26 cellular contexts compared by ENCODE assay signal in the genomic region with DNA sequence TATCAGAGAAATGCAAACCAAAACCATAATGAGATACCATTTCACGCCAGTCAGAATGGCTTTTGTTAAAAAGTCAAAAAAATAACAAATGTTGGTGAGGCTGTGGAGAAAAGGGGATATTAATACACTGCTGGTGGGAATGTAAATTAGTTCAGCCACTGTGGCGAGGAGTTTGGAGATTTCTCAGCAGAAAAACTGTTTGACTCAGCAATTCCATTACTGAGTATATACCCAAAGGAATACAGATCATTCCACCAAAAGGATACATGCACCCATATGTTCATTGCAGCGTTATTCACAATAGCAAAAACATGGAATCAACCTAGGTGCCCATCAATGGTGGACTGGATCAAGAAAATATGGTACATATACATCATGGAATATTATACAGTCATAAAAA. TPM values are rescaled to one million over a fixed set of nuclear protein-coding genes. Genes with fewer than 3 reads are reported as not detected.
DNase-seq lines count a peak whose midpoint lies in the region; ATAC-seq, FAIRE-seq and TF ChIP-seq lines count a peak whose summit lies in the region.
"Had no signal": no experiment of that assay in that cellular context is flagged by ENCODE, and none has a peak within 500 bp of the region (broad histone marks: within the 10 kb centered on the region; RNA-seq: fewer than 3 reads in every experiment).

No MANE protein-coding gene starts in this region.

- H2BK15ac ChIP-seq in IMR-90 (ENCODE audit: low read depth, low read length), result no peak overlapping the region

- no peak overlapping the region for H3K18ac ChIP-seq in IMR-90 (ENCODE audit: low read depth, low read length)

- H3K4ac ChIP-seq in IMR-90 (ENCODE audit: low read depth, low read length), result no peak overlapping the region

- no peak overlapping the region for H3K4me3 Mint-ChIP-seq in activated naive CD8-positive, alpha-beta T cell treated with anti-CD3 and anti-CD28 coated beads, Interleukin-2, amount 50 U/mL, for 24 hours
- H3K4me3 Mint-ChIP-seq: CD14-positive monocyte; CD4-positive, alpha-beta memory T cell; CD4-positive, CD25-positive, alpha-beta regulatory T cell; CD8-positive, alpha-beta memory T cell had no signal

- H3K9me3 Mint-ChIP-seq in activated naive CD8-positive, alpha-beta T cell treated with anti-CD3 and anti-CD28 coated beads, Interleukin-2, amount 50 U/mL, for 24 hours, result peaks cover 4% of the 10 kb centered on the region

- H3K79me1 ChIP-seq in IMR-90 (ENCODE audit: low read depth in 1 of 2, low read length in 2 of 2), result no peaks in the 10 kb centered on the region

- FAIRE-seq in A549 (lab: Jason Lieb, UNC), result no peak
- no peak for FAIRE-seq in K562 (lab: Jason Lieb, UNC)
- FAIRE-seq: GM12891, GM19239 had no signal

- H3K36me3 ChIP-seq in SK-N-SH (replicated peaks in 1 of 2; ENCODE audit: control insufficient read depth in 1 of 2, insufficient read depth in 2 of 2, low read length in 1 of 2) (no peaks in the 10 kb centered on the region), IMR-90 (ENCODE audit: control insufficient read depth, insufficient read depth, low read length) (no peaks in the 10 kb centered on the region), K562 (ENCODE audit: control insufficient read depth, insufficient read depth, low read length) (no peaks in the 10 kb centered on the region)
- H3K36me3 ChIP-seq: BE2C, BLaER1 had no signal

- H3K9me3 ChIP-seq in SK-N-SH (no peaks in the 10 kb centered on the region), A549 (no peaks in the 10 kb centered on the region), IMR-90 (ENCODE audit: control insufficient read depth, insufficient read depth, low read length) (no peaks in the 10 kb centered on the region), K562 (replicated peaks; ENCODE audit: control insufficient read depth, insufficient read depth, low read depth, low read length) (peaks cover 2% of the 10 kb centered on the region; the same call in 1 of the 2 replicates)
- H3K9me3 ChIP-seq: BE2C, BLaER1 had no signal

- no peak overlapping the region for H3K56ac ChIP-seq in IMR-90 (ENCODE audit: extremely low read depth, insufficient read depth, low read length)

- no peak overlapping the region for H2AK9ac ChIP-seq in IMR-90 (replicated peaks; ENCODE audit: low read depth, low read length, poor library complexity)

- DNase-seq in SK-N-SH (no peak), A549 (ENCODE audit: low read depth in 1 of 2, low spot score in 1 of 2) (no peak), IMR-90 (no peak), K562 (ENCODE audit: extremely low read depth in 1 of 4, low spot score in 3 of 4) (no peak), Right ventricle myocardium inferior (ENCODE audit: missing footprints) (no peak)
- no peak for DNase-seq in activated naive CD8-positive, alpha-beta T cell treated with anti-CD3 and anti-CD28 coated beads, Interleukin-2, amount 50 U/mL, for 24 hours
- DNase-seq: ACHN; BE2C; C1 segment of cervical spinal cord; CD4-positive, alpha-beta memory T cell; CD4-positive, CD25-positive, alpha-beta regulatory T cell; CD8-positive, alpha-beta memory T cell; COR-L47; DMS 273 treated with DMSO at 0.1 percent for 48 hours; DMS153; DMS53; DMS79; DND-41; EL; GDM1 had no signal

- no peak overlapping the region for H4K91ac ChIP-seq in IMR-90 (ENCODE audit: insufficient read depth, low read depth, low read length)

- CTCF ChIA-PET in SK-N-SH (lab: Yijun Ruan, JAX) (no interaction called here), A549 (lab: Yijun Ruan, JAX) (no interaction called here), IMR-90 (lab: Yijun Ruan, JAX) (no interaction called here), K562 (lab: Yijun Ruan, JAX; ENCODE audit: low intra/inter-chr PET ratio) (no interaction called here)

- H3F3A ChIP-seq in SK-N-SH (replicated peaks; ENCODE audit: insufficient read depth), result peaks cover 6% of the 10 kb centered on the region

- H2BK5ac ChIP-seq in IMR-90 (ENCODE audit: low read depth, low read length, poor library complexity, severe bottlenecking), result no peak overlapping the region

- H4K5ac ChIP-seq in IMR-90 (ENCODE audit: low read depth, low read length), result no peak overlapping the region

- no peak overlapping the region for H3K4me2 ChIP-seq in SK-N-SH
- H3K4me2 ChIP-seq in A549, result no peak overlapping the region
- no peak overlapping the region for H3K4me2 ChIP-seq in IMR-90 (ENCODE audit: low read depth, low read length)
- H3K4me2 ChIP-seq in K562 (ENCODE audit: insufficient read depth, low read length), result no peak overlapping the region
- H3K4me2 ChIP-seq: BLaER1 had no signal

- dilution Hi-C loops in IMR-90 (cut with HindIII; ENCODE audit: low sequenced_read_pairs, unreplicated experiment), result no loop called here

- H3K4me1 ChIP-seq in SK-N-SH (ENCODE audit: control insufficient read depth in 1 of 2, insufficient read depth in 2 of 2, low read depth in 1 of 2, low read length in 1 of 2), result no peaks in the 10 kb centered on the region; a peak in 1 of 4 replicates
- H3K4me1 ChIP-seq in A549, result no peaks in the 10 kb centered on the region
- no peaks in the 10 kb centered on the region for H3K4me1 ChIP-seq in IMR-90 (ENCODE audit: control insufficient read depth, insufficient read depth, low read length)
- no peaks in the 10 kb centered on the region for H3K4me1 ChIP-seq in K562 (replicated peaks in 1 of 2; ENCODE audit: control insufficient read depth in 2 of 2, insufficient read depth in 2 of 2, low read length in 2 of 2)
- H3K4me1 ChIP-seq: BE2C, BLaER1 had no signal

- 79% methylated on average over 3 of the region's 3 CpGs for WGBS in SK-N-SH (ENCODE audit: low lambda C conversion rate)
- WGBS in A549 (ENCODE audit: missing lambda C conversion rate), result 67% methylated on average over 3 of the region's 3 CpGs
- WGBS in IMR-90 (ENCODE audit: extremely low coverage in 2 of 2, insufficient read length in 1 of 2), 2 experiments, result no CpG with 5 or more reads among the region's 3 CpGs
- 2% methylated on average over 3 of the region's 3 CpGs for WGBS in K562 (ENCODE audit: insufficient coverage, low coverage, missing lambda C conversion rate)

- H2BK120ac ChIP-seq in IMR-90 (ENCODE audit: low read depth, low read length), result no peak overlapping the region

- H3K36me3 Mint-ChIP-seq in activated naive CD8-positive, alpha-beta T cell treated with anti-CD3 and anti-CD28 coated beads, Interleukin-2, amount 50 U/mL, for 24 hours (ENCODE audit: low read depth), result peaks cover 2% of the 10 kb centered on the region
- H3K36me3 Mint-ChIP-seq: CD14-positive monocyte; CD4-positive, alpha-beta memory T cell; CD4-positive, CD25-positive, alpha-beta regulatory T cell had no signal

- no peak overlapping the region for H2AK5ac ChIP-seq in IMR-90 (ENCODE audit: low read depth, low read length)

- H3K27ac ChIP-seq in SK-N-SH (ENCODE audit: low read depth in 2 of 2, low read length in 1 of 2) (no peak overlapping the region), A549 (no peak overlapping the region), IMR-90 (ENCODE audit: insufficient read depth, low read length) (no peak overlapping the region), K562 (ENCODE audit: extremely low read depth, low read depth, low read length) (no peak overlapping the region)
- H3K27ac ChIP-seq: 22Rv1, BLaER1 had no signal

- TF ChIP-seq POLR2A in A549 (IDR thresholded peaks at IDR 0.05; ENCODE audit: low read length) (no peak), IMR-90 (IDR thresholded peaks at IDR 0.05; ENCODE audit: low read depth, low read length) (no peak), K562 (conservative IDR thresholded peaks at IDR 0.05) (no peak)

- ATAC-seq in SK-N-SH treated with all-trans-retinoic acid at 6 μM for 48 hours (no peak), A549 (no peak), IMR-90 (ENCODE audit: low read depth) (no peak), K562 (no peak), Right ventricle myocardium inferior (no peak)
- ATAC-seq in activated naive CD8-positive, alpha-beta T cell treated with anti-CD3 and anti-CD28 coated beads, Interleukin-2, amount 50 U/mL, for 24 hours, result no peak

- H4K20me1 ChIP-seq in SK-N-SH (ENCODE audit: insufficient read depth) (no peaks in the 10 kb centered on the region), IMR-90 (ENCODE audit: insufficient read depth, low read length) (no peaks in the 10 kb centered on the region), K562 (replicated peaks; ENCODE audit: control insufficient read depth, insufficient read depth, low read length) (no peaks in the 10 kb centered on the region)
- H4K20me1 ChIP-seq: BLaER1 had no signal

- no peak overlapping the region for H3K23ac ChIP-seq in IMR-90 (ENCODE audit: low read depth, low read length)

- no peak overlapping the region for H4K8ac ChIP-seq in IMR-90 (ENCODE audit: low read depth in 2 of 2, low read length in 2 of 2)

- H2AFZ ChIP-seq in SK-N-SH (ENCODE audit: low read depth) (no peak overlapping the region), IMR-90 (replicated peaks; ENCODE audit: low read length, poor library complexity) (no peak overlapping the region), K562 (ENCODE audit: low read depth, low read length) (no peak overlapping the region)

- no peak overlapping the region for H3K9ac ChIP-seq in SK-N-SH
- no peak overlapping the region for H3K9ac ChIP-seq in IMR-90 (ENCODE audit: low read depth, low read length)
- H3K9ac ChIP-seq in K562 (ENCODE audit: insufficient read depth in 1 of 2, low read depth in 2 of 2, low read length in 2 of 2), result no peak overlapping the region
- H3K9ac ChIP-seq: BLaER1 had no signal

- no peaks in the 10 kb centered on the region for H3K27me3 ChIP-seq in SK-N-SH (ENCODE audit: insufficient read depth)
- H3K27me3 ChIP-seq in IMR-90 (ENCODE audit: control insufficient read depth, insufficient read depth, low read length), result no peaks in the 10 kb centered on the region
- H3K27me3 ChIP-seq in K562 (ENCODE audit: control insufficient read depth in 2 of 2, insufficient read depth in 2 of 2, low read length in 2 of 2), result no peaks in the 10 kb centered on the region; a peak in 1 of 5 replicates
- H3K27me3 ChIP-seq: BE2C, BLaER1 had no signal

- no peaks in the 10 kb centered on the region for H3K9me1 ChIP-seq in IMR-90 (ENCODE audit: insufficient read depth, low read length)
- no peaks in the 10 kb centered on the region for H3K9me1 ChIP-seq in K562 (ENCODE audit: control insufficient read depth, insufficient read depth, low read length)

- H3K14ac ChIP-seq in IMR-90 (replicated peaks; ENCODE audit: low read depth, low read length), result no peak overlapping the region

- no peaks in the 10 kb centered on the region for H3K9me2 ChIP-seq in SK-N-SH

- no peak for TF ChIP-seq CTCF in SK-N-SH (IDR thresholded peaks at IDR 0.05)
- no peak for TF ChIP-seq CTCF in A549 (IDR thresholded peaks at IDR 0.05)
- TF ChIP-seq CTCF in IMR-90 (conservative IDR thresholded peaks at IDR 0.05; ENCODE audit: low read depth, low read length), result no peak
- TF ChIP-seq CTCF in K562 (IDR thresholded peaks at IDR 0.05 in 2 of 3, conservative IDR thresholded peaks at IDR 0.05 in 1 of 3; ENCODE audit: insufficient read depth in 2 of 3, low read depth in 1 of 3, low read length in 3 of 3), result no peak

- in situ Hi-C loops in IMR-90 (cut with MboI; ENCODE audit: low sequenced_read_pairs) (no loop called here), K562 (cut with MboI) (no loop called here)

- H2BK20ac ChIP-seq in IMR-90 (ENCODE audit: low read depth, low read length), result no peak overlapping the region

- POLR2A ChIA-PET in SK-N-SH (lab: Yijun Ruan, JAX) (no interaction called here), A549 (lab: Yijun Ruan, JAX) (no interaction called here), IMR-90 (lab: Charles Lee; ENCODE audit: unreplicated experiment) (no interaction called here), K562 (lab: Yijun Ruan, JAX) (no interaction called here)

- H3K79me2 ChIP-seq in SK-N-SH (ENCODE audit: insufficient read depth), result no peaks in the 10 kb centered on the region
- no peaks in the 10 kb centered on the region for H3K79me2 ChIP-seq in K562 (ENCODE audit: control insufficient read depth, insufficient read depth, low read length)

- H3K27me3 Mint-ChIP-seq in activated naive CD8-positive, alpha-beta T cell treated with anti-CD3 and anti-CD28 coated beads, Interleukin-2, amount 50 U/mL, for 24 hours, result no peaks in the 10 kb centered on the region
- H3K27me3 Mint-ChIP-seq: CD4-positive, alpha-beta memory T cell had no signal

- intact Hi-C loops in IMR-90 (cut with micrococcal nuclease) (no loop called here), K562 (cut with micrococcal nuclease) (no loop called here), Right ventricle myocardium inferior (cut with DNase I) (no loop called here)

- H3K4me3 ChIP-seq in SK-N-SH (ENCODE audit: low read depth in 2 of 2, low read length in 1 of 2), result no peak overlapping the region
- no peak overlapping the region for H3K4me3 ChIP-seq in A549
- no peak overlapping the region for H3K4me3 ChIP-seq in IMR-90 (ENCODE audit: insufficient read depth, low read depth, low read length)
- no peak overlapping the region for H3K4me3 ChIP-seq in K562
- H3K4me3 ChIP-seq: BLaER1 had no signal

- no peak overlapping the region for H3K27ac Mint-ChIP-seq in activated naive CD8-positive, alpha-beta T cell treated with anti-CD3 and anti-CD28 coated beads, Interleukin-2, amount 50 U/mL, for 24 hours
- H3K27ac Mint-ChIP-seq: CD14-positive monocyte; CD4-positive, alpha-beta memory T cell; CD4-positive, CD25-positive, alpha-beta regulatory T cell; CD8-positive, alpha-beta memory T cell had no signal

- no TSS peak for BruUV-seq in IMR-90 (replicated peaks; lab: Mats Ljungman, UMichigan)
- BruUV-seq in K562 (replicated peaks; lab: Mats Ljungman, UMichigan), result no TSS peak

- no peak for TF ChIP-seq RAD21 in SK-N-SH (IDR thresholded peaks at IDR 0.05; ENCODE audit: low read length)
- TF ChIP-seq RAD21 in A549 (conservative IDR thresholded peaks at IDR 0.05 in 1 of 2, IDR thresholded peaks at IDR 0.05 in 1 of 2), result no peak
- no peak for TF ChIP-seq RAD21 in IMR-90 (IDR thresholded peaks at IDR 0.05; ENCODE audit: low read length)
- no peak for TF ChIP-seq RAD21 in K562 (CRISPR knock-in tag; conservative IDR thresholded peaks at IDR 0.05 in 1 of 2, IDR thresholded peaks at IDR 0.05 in 1 of 2)

- no peaks in the 10 kb centered on the region for H3K4me1 Mint-ChIP-seq in activated naive CD8-positive, alpha-beta T cell treated with anti-CD3 and anti-CD28 coated beads, Interleukin-2, amount 50 U/mL, for 24 hours
- H3K4me1 Mint-ChIP-seq: CD14-positive monocyte; CD4-positive, alpha-beta memory T cell; CD4-positive, CD25-positive, alpha-beta regulatory T cell; CD8-positive, alpha-beta memory T cell had no signal

- no peak for TF ChIP-seq EP300 in SK-N-SH (IDR thresholded peaks at IDR 0.05; ENCODE audit: borderline replicate concordance in 1 of 2, low read depth in 1 of 2, low read length in 1 of 2)
- no peak for TF ChIP-seq EP300 in A549 (IDR thresholded peaks at IDR 0.05)
- no peak for TF ChIP-seq EP300 in K562 (IDR thresholded peaks at IDR 0.05; ENCODE audit: low read length)

RNA-seq across cellular contexts. Expression of gene WDR75, which starts 54.5 kb away (rescaled TPM):
- polyA plus RNA-seq in SK-N-SH (2012; rRNA removed) (25.6 and 37.4 TPM in 2 replicates), A549 (2011; rRNA removed) (122 and 152 TPM in 2 replicates), A549 (2017; fragmentation: RNase III; extraction: RNeasy Plus Mini Kit Qiagen cat#74134 plus additional on column Dnase treatment) (53.5 to 65.5 TPM (median 53.6 TPM) in 3 replicates), IMR-90 (2012; rRNA removed) (17.6 and 21.7 TPM in 2 replicates), K562 (2011; rRNA removed) (71.7 and 104 TPM in 2 replicates), K562 (2014; fragmentation: Illumina TruSeq; extraction: Trizol) (90.9 and 146 TPM in 2 replicates), K562 (2014; fragmentation: Nextera tagmentation; extraction: Ambion mirVana) (100 to 1,000 TPM in 1 of 2 experiments, 10 to 100 TPM in 1; 66.3 to 111 TPM), K562 (2014; rRNA removed) (60.4 and 68.9 TPM in 2 replicates)
- 31.5 and 35.6 TPM in 2 replicates for polyA plus RNA-seq in SK-N-SH (2012; cell fraction: cytosol; rRNA removed)
- 40.2 and 84.1 TPM in 2 replicates for polyA plus RNA-seq in SK-N-SH (2012; cell fraction: nucleus; rRNA removed)
- 20.2 and 20.8 TPM in 2 replicates for polyA plus RNA-seq in A549 (2012; cell fraction: cytosol; rRNA removed)
- polyA plus RNA-seq in A549 (2012; cell fraction: nucleus; rRNA removed), result 16.6 and 23.3 TPM in 2 replicates
- polyA minus RNA-seq in A549 (2011; rRNA and poly(A)+ RNA removed), result 61.5 and 124 TPM in 2 replicates
- total RNA-seq in IMR-90 (2012; rRNA removed) (52.2 and 56.9 TPM in 2 replicates), K562 (2014; rRNA removed) (50.9 and 59.6 TPM in 2 replicates), K562 (2014; rRNA removed; fragmentation: Illumina TruSeq; extraction: Trizol) (81.4 and 91.9 TPM in 2 replicates), K562 (2015; rRNA removed; fragmentation: Illumina TruSeq; extraction: Trizol) (71.7 and 76.4 TPM in 2 replicates), K562 (2021) (54.2 and 59.1 TPM in 2 replicates), Right ventricle myocardium inferior (16.5 TPM)
- polyA plus RNA-seq in IMR-90 (2012; cell fraction: cytosol; rRNA removed), result 4.6 and 4.9 TPM in 2 replicates
- 8.3 and 53.6 TPM in 2 replicates for polyA plus RNA-seq in IMR-90 (2012; cell fraction: nucleus; rRNA removed; ENCODE audit: low replicate concordance)
- 71.2 and 129 TPM in 2 replicates for total RNA-seq in K562 (2011; cell fraction: chromatin; rRNA removed; ENCODE audit: low replicate concordance)
- total RNA-seq in K562 (2011; cell fraction: nucleolus; rRNA removed), result 59.6 and 96.4 TPM in 2 replicates
- 83.7 and 87.0 TPM in 2 replicates for total RNA-seq in K562 (2011; cell fraction: nucleoplasm; rRNA removed)
- 21.9 and 26.6 TPM in 2 replicates for polyA plus RNA-seq in K562 (2011; cell fraction: cytosol; rRNA removed)
- polyA plus RNA-seq in K562 (2011; cell fraction: nucleus; rRNA removed), result 140 and 156 TPM in 2 replicates
- 25.7 and 120 TPM in 2 replicates for polyA plus RNA-seq in K562 (2012)
- 97.3 and 100 TPM in 2 replicates for polyA minus RNA-seq in K562 (2011; rRNA and poly(A)+ RNA removed)
- polyA minus RNA-seq in K562 (2011; cell fraction: cytosol; rRNA and poly(A)+ RNA removed), result 19.5 and 28.0 TPM in 2 replicates
- polyA minus RNA-seq in K562 (2011; cell fraction: nucleus; rRNA and poly(A)+ RNA removed), result 96.5 and 115 TPM in 2 replicates
